In genomic region chr2:2238726-2239269, GRCh38 we compare ENCODE assay signal across 17 cellular contexts.
"Had no signal": no experiment of that assay in that cellular context is flagged by ENCODE, and none has a peak within 500 bp of the region (broad histone marks: within the 10 kb centered on the region; RNA-seq: fewer than 3 reads in every experiment).

No MANE protein-coding gene starts in this region.

- H3K36me3 ChIP-seq: esophagus squamous epithelium, neutrophil, right atrium auricular region, thyroid gland, uterus had no signal

- H3K27me3 ChIP-seq: esophagus squamous epithelium, neutrophil, right atrium auricular region, thyroid gland, uterus had no signal

- ATAC-seq: activated T-cell treated with anti-CD3 and anti-CD28 coated beads, Interleukin-2, amount 50 U/mL, for 72 hours; left colon; mucosa of descending colon; naive thymus-derived CD8-positive, alpha-beta T cell; stimulated activated effector memory CD8-positive, alpha-beta T cell treated with anti-CD3 and anti-CD28 coated beads, Interleukin-12 subunit alpha, Interleukin-12 subunit beta, amount 100 ng/mL, for 72 hours had no signal

- H3K4me3 ChIP-seq: esophagus squamous epithelium, mucosa of descending colon, right atrium auricular region, thyroid gland, uterus had no signal

- H3K9me3 ChIP-seq: esophagus squamous epithelium, neutrophil, right atrium auricular region, thyroid gland, uterus had no signal

- H3K27ac ChIP-seq: esophagus squamous epithelium, neutrophil, right atrium auricular region, thyroid gland, uterus had no signal

- DNase-seq: activated CD4-positive, alpha-beta memory T cell treated with anti-CD3 and anti-CD28 coated beads for 36 hours; activated CD4-positive, alpha-beta T cell treated with anti-CD3 and anti-CD28 coated beads for 1 hour; activated gamma-delta T cell treated with Interleukin-2 at 50 U/mL for 16 hours; activated naive CD8-positive, alpha-beta T cell treated with anti-CD3 and anti-CD28 coated beads, Interleukin-2, amount 10 ng/mL, durations not matched to agents 7 days and 5 days; activated T-cell treated with anti-CD3 and anti-CD28 coated beads, Interleukin-2, amount 50 U/mL, for 72 hours; anterior cingulate cortex; esophagus squamous epithelium; foreskin fibroblast; left colon; mucosa of descending colon; naive thymus-derived CD8-positive, alpha-beta T cell; small intestine; uterus had no signal

- H3K4me1 ChIP-seq: esophagus squamous epithelium, right atrium auricular region, uterus had no signal
